In the genomic region with DNA sequence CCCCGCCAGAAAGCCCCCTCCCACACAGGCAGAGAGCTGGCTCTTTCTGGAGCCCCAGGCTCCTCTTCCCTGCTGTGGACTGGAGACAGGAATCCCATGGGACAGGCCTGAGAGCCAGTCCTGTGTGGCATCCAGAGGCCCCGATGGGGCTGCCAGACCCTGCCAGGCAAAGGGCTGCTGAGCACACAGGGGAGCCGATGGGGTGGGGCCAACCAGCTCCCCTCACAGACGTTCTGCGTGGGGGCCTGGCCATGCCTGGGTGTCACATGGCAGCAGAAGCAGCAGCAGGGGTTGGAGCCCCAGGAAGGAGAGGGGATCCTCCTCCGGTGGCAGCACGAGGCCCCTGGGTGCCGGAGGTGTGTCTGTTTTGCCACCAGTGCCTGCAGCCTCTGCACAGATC, we compare ENCODE assay signal across 9 cellular contexts. TPM values are rescaled to one million over a fixed set of nuclear protein-coding genes. Genes with fewer than 3 reads are reported as not detected.
"Had no signal": no experiment of that assay in that cellular context is flagged by ENCODE, and none has a peak within 500 bp of the region (broad histone marks: within the 10 kb centered on the region; RNA-seq: fewer than 3 reads in every experiment).

No MANE protein-coding gene starts in this region.

RNA-seq across cellular contexts. Expression of gene AQP12A, which starts 8.2 kb away (rescaled TPM):
- total RNA-seq: activated CD8-positive, alpha-beta T cell treated with anti-CD3 and anti-CD28 coated beads for 36 hours; activated T-cell treated with anti-CD3 and anti-CD28 coated beads, Interleukin-2, amount 50 U/mL, for 4 hours; activated T-helper 17 cell treated with anti-CD3 and anti-CD28 coated beads, Interleukin-2, amount 50 U/mL, for 72 hours; adrenal gland; aorta; esophagus muscularis mucosa; foreskin keratinocyte; gastrocnemius medialis; T-helper 1 cell treated with Interleukin-12 subunit alpha and Interleukin-12 subunit beta and Interleukin-4 antibody, amounts not matched to agents 30 ng/mL and 1 ng/mL, for 36 hours had no signal
- polyA plus RNA-seq: adrenal gland, foreskin keratinocyte had no signal

RNA-seq across cellular contexts. Expression of gene AQP12B, which starts 17.2 kb away (rescaled TPM):
- total RNA-seq: activated CD8-positive, alpha-beta T cell treated with anti-CD3 and anti-CD28 coated beads for 36 hours; activated T-cell treated with anti-CD3 and anti-CD28 coated beads, Interleukin-2, amount 50 U/mL, for 4 hours; activated T-helper 17 cell treated with anti-CD3 and anti-CD28 coated beads, Interleukin-2, amount 50 U/mL, for 72 hours; adrenal gland; aorta; esophagus muscularis mucosa; foreskin keratinocyte; gastrocnemius medialis; T-helper 1 cell treated with Interleukin-12 subunit alpha and Interleukin-12 subunit beta and Interleukin-4 antibody, amounts not matched to agents 30 ng/mL and 1 ng/mL, for 36 hours had no signal
- polyA plus RNA-seq: foreskin keratinocyte had no signal
